ENCODE assay signal across 11 cellular contexts in genomic region chr20:13671500-13672288, GRCh38. TPM values are rescaled to one million over a fixed set of nuclear protein-coding genes. Genes with fewer than 3 reads are reported as not detected.
DNase-seq lines count a peak whose midpoint lies in the region; ATAC-seq and TF ChIP-seq lines count a peak whose summit lies in the region.
"Had no signal": no experiment of that assay in that cellular context is flagged by ENCODE, and none has a peak within 500 bp of the region (broad histone marks: within the 10 kb centered on the region; RNA-seq: fewer than 3 reads in every experiment).

No MANE protein-coding gene starts in this region.

- no peaks in the 10 kb centered on the region for H3K79me1 ChIP-seq in IMR-90 (ENCODE audit: low read depth in 1 of 2, low read length in 2 of 2)

- H3K14ac ChIP-seq in IMR-90 (replicated peaks; ENCODE audit: low read depth, low read length): no peak overlapping the region

- peaks cover 6% of the 10 kb centered on the region for H3K9me3 Mint-ChIP-seq in chondrocyte (ENCODE audit: low read depth)

- H3K4me1 Mint-ChIP-seq in chondrocyte (ENCODE audit: low read depth): peaks cover 41% of the 10 kb centered on the region

- CTCF ChIA-PET in IMR-90 (lab: Yijun Ruan, JAX): no interaction called here

- no peaks in the 10 kb centered on the region for H4K20me1 ChIP-seq in IMR-90 (ENCODE audit: insufficient read depth, low read length)

- TF ChIP-seq POLR2A in IMR-90 (IDR thresholded peaks at IDR 0.05; ENCODE audit: low read depth, low read length): no peak
- no peak for TF ChIP-seq POLR2A in tibial nerve (IDR thresholded peaks at IDR 0.05)

- no TSS peak for BruUV-seq in IMR-90 (replicated peaks; lab: Mats Ljungman, UMichigan)

- POLR2A ChIA-PET in IMR-90 (lab: Charles Lee; ENCODE audit: unreplicated experiment): no interaction called here

- H3K23ac ChIP-seq in IMR-90 (ENCODE audit: low read depth, low read length): no peak overlapping the region

- no peak overlapping the region for H3K4me3 Mint-ChIP-seq in chondrocyte (ENCODE audit: unreplicated experiment)

- H4K8ac ChIP-seq in IMR-90 (ENCODE audit: low read depth in 2 of 2, low read length in 2 of 2): no peak overlapping the region

- no peak for ATAC-seq in IMR-90 (ENCODE audit: low read depth)
- ATAC-seq in left lung: peak; percentile 52
- no peak for ATAC-seq in HG03159 (IDR thresholded peaks at IDR 0.05; ENCODE audit: unreplicated experiment)
- no peak for ATAC-seq in HG03135 (IDR thresholded peaks at IDR 0.05; ENCODE audit: unreplicated experiment)
- ATAC-seq: Panc1 had no signal

- H3K56ac ChIP-seq in IMR-90 (ENCODE audit: extremely low read depth, insufficient read depth, low read length): no peak overlapping the region

- H2BK15ac ChIP-seq in IMR-90 (ENCODE audit: low read depth, low read length): no peak overlapping the region

- no peak overlapping the region for H2BK120ac ChIP-seq in IMR-90 (ENCODE audit: low read depth, low read length)

- H4K5ac ChIP-seq in IMR-90 (ENCODE audit: low read depth, low read length): no peak overlapping the region

- no peaks in the 10 kb centered on the region for H3K9me1 ChIP-seq in IMR-90 (ENCODE audit: insufficient read depth, low read length)

- H3K18ac ChIP-seq in IMR-90 (ENCODE audit: low read depth, low read length): no peak overlapping the region

- dilution Hi-C loops in IMR-90 (cut with HindIII; ENCODE audit: low sequenced_read_pairs, unreplicated experiment): no loop called here

- no CpG with 5 or more reads among the region's 3 CpGs for WGBS in IMR-90 (ENCODE audit: extremely low coverage in 2 of 2, insufficient read length in 1 of 2), 2 experiments
- WGBS in tibial nerve, 2 donors: 18 to 20% methylated on average over 3 of the region's 3 CpGs

- no peak overlapping the region for H2AK5ac ChIP-seq in IMR-90 (ENCODE audit: low read depth, low read length)

- H3K4me1 ChIP-seq in IMR-90 (ENCODE audit: control insufficient read depth, insufficient read depth, low read length) (no peaks in the 10 kb centered on the region; the same call in 1 of the 2 replicates), left lung (no peaks in the 10 kb centered on the region), tibial nerve (peaks cover 0 to 28% (median 7%) of the 10 kb centered on the region in 4 donors)

- no peak overlapping the region for H3K27ac ChIP-seq in IMR-90 (ENCODE audit: insufficient read depth, low read length)
- peak overlapping the region in 1 of 2 donors; percentile 74 for H3K27ac ChIP-seq in left lung
- H3K27ac ChIP-seq in tibial nerve: peak overlapping the region; percentile 19 to 76 (median 62)
- H3K27ac ChIP-seq: adrenal gland had no signal

- H3K27me3 ChIP-seq in IMR-90 (ENCODE audit: control insufficient read depth, insufficient read depth, low read length): no peaks in the 10 kb centered on the region; the same call in none of the 2 replicates
- H3K27me3 ChIP-seq in left lung: peaks cover 0 to 9% of the 10 kb centered on the region in 2 donors
- H3K27me3 ChIP-seq in tibial nerve: no peaks in the 10 kb centered on the region
- H3K27me3 ChIP-seq: adrenal gland had no signal

- intact Hi-C loops in IMR-90 (cut with micrococcal nuclease): no loop called here
- intact Hi-C loops in left lung (cut with DNase I): no loop called here

- H3K9me3 ChIP-seq in IMR-90 (ENCODE audit: control insufficient read depth, insufficient read depth, low read length) (no peaks in the 10 kb centered on the region), left lung (no peaks in the 10 kb centered on the region), tibial nerve (no peaks in the 10 kb centered on the region)
- H3K9me3 ChIP-seq: adrenal gland had no signal

- no peak overlapping the region for H3K9ac ChIP-seq in IMR-90 (ENCODE audit: low read depth, low read length)

- TF ChIP-seq CTCF in IMR-90 (conservative IDR thresholded peaks at IDR 0.05; ENCODE audit: low read depth, low read length) (no peak), chondrocyte (IDR thresholded peaks at IDR 0.05) (no peak), left lung (IDR thresholded peaks at IDR 0.05) (no peak), tibial nerve (IDR thresholded peaks at IDR 0.05) (no peak)

- no peaks in the 10 kb centered on the region for H3K36me3 ChIP-seq in IMR-90 (ENCODE audit: control insufficient read depth, insufficient read depth, low read length)
- no peaks in the 10 kb centered on the region for H3K36me3 ChIP-seq in left lung
- no peaks in the 10 kb centered on the region for H3K36me3 ChIP-seq in tibial nerve
- H3K36me3 ChIP-seq: adrenal gland had no signal

- H3K27me3 Mint-ChIP-seq in chondrocyte (ENCODE audit: low read depth): no peaks in the 10 kb centered on the region

- no peak overlapping the region for H2BK20ac ChIP-seq in IMR-90 (ENCODE audit: low read depth, low read length)

- in situ Hi-C loops in IMR-90 (cut with MboI; ENCODE audit: low sequenced_read_pairs): no loop called here

- DNase-seq in IMR-90: peak; percentile 62
- DNase-seq in chondrocyte (ENCODE audit: low spot score): no peak
- no peak for DNase-seq in left lung
- DNase-seq in tibial nerve (ENCODE audit: low spot score in 2 of 2): peak in 1 of 2 donors; percentile 50
- DNase-seq in central memory CD4-positive, alpha-beta T cell: no peak
- DNase-seq: Kasumi-1; stimulated activated naive CD4-positive, alpha-beta T cell had no signal

- peak in 1 of 2 donors; percentile 53 for TF ChIP-seq EP300 in tibial nerve (IDR thresholded peaks at IDR 0.05)

- no peak overlapping the region for H3K4me2 ChIP-seq in IMR-90 (ENCODE audit: low read depth, low read length)

- H2AK9ac ChIP-seq in IMR-90 (replicated peaks; ENCODE audit: low read depth, low read length, poor library complexity): no peak overlapping the region

- no peak overlapping the region for H3K4me3 ChIP-seq in IMR-90 (ENCODE audit: insufficient read depth, low read depth, low read length)
- no peak overlapping the region for H3K4me3 ChIP-seq in left lung
- no peak overlapping the region for H3K4me3 ChIP-seq in tibial nerve
- H3K4me3 ChIP-seq: adrenal gland had no signal

- H2BK5ac ChIP-seq in IMR-90 (ENCODE audit: low read depth, low read length, poor library complexity, severe bottlenecking): no peak overlapping the region

- no peak overlapping the region for H4K91ac ChIP-seq in IMR-90 (ENCODE audit: insufficient read depth, low read depth, low read length)

- H3K36me3 Mint-ChIP-seq in chondrocyte (ENCODE audit: low read depth): no peaks in the 10 kb centered on the region

- TF ChIP-seq RAD21 in IMR-90 (IDR thresholded peaks at IDR 0.05; ENCODE audit: low read length): no peak

- H3K4ac ChIP-seq in IMR-90 (ENCODE audit: low read depth, low read length): no peak overlapping the region

- no peak overlapping the region for H2AFZ ChIP-seq in IMR-90 (replicated peaks; ENCODE audit: low read length, poor library complexity)

- H3K27ac Mint-ChIP-seq in chondrocyte (ENCODE audit: unreplicated experiment): peak overlapping the region; percentile 62

TF ChIP-seq in IMR-90, 13 proteins besides CTCF, POLR2A, EP300 and RAD21:
- peak; percentile 96 for TF ChIP-seq MAFK (IDR thresholded peaks at IDR 0.05; ENCODE audit: low read depth, low read length)
- no peak for TF ChIP-seq SMC3 (IDR thresholded peaks at IDR 0.05; ENCODE audit: low read depth, low read length)
- TF ChIP-seq ELK1 (IDR thresholded peaks at IDR 0.05; ENCODE audit: borderline replicate concordance, low read depth, low read length): no peak
- TF ChIP-seq NFE2L2 (IDR thresholded peaks at IDR 0.05; ENCODE audit: low read depth, low read length): no peak
- no peak for TF ChIP-seq MXI1 (IDR thresholded peaks at IDR 0.05; ENCODE audit: borderline replicate concordance, low read depth, low read length)
- no peak for TF ChIP-seq USF2 (IDR thresholded peaks at IDR 0.05; ENCODE audit: low read depth, low read length)
- TF ChIP-seq RFX5 (IDR thresholded peaks at IDR 0.05; ENCODE audit: low read depth, low read length): no peak
TF ChIP-seq in IMR-90: peak in this region for 1.

RNA-seq across cellular contexts. Expression of gene TASP1, which starts 33.0 kb away (rescaled TPM):
- 7.9 and 9.7 TPM in 2 replicates for total RNA-seq in IMR-90 (2012; rRNA removed)
- 3.2 and 3.9 TPM in 2 replicates for polyA plus RNA-seq in IMR-90 (2012; rRNA removed)
- polyA plus RNA-seq in IMR-90 (2012; cell fraction: cytosol; rRNA removed): 1.2 and 2.0 TPM in 2 replicates
- polyA plus RNA-seq in IMR-90 (2012; cell fraction: nucleus; rRNA removed; ENCODE audit: low replicate concordance): 1.2 and 4.4 TPM in 2 replicates
- total RNA-seq in chondrocyte: 8.9 to 12.1 TPM (median 9.0 TPM) in 3 replicates
- 10 to 100 TPM; 12.9 to 15.0 TPM for total RNA-seq in left lung
- 10 to 100 TPM; 14.3 to 17.1 (median 15.6) TPM for total RNA-seq in tibial nerve
